27 cellular contexts compared by ENCODE assay signal in the genomic region with DNA sequence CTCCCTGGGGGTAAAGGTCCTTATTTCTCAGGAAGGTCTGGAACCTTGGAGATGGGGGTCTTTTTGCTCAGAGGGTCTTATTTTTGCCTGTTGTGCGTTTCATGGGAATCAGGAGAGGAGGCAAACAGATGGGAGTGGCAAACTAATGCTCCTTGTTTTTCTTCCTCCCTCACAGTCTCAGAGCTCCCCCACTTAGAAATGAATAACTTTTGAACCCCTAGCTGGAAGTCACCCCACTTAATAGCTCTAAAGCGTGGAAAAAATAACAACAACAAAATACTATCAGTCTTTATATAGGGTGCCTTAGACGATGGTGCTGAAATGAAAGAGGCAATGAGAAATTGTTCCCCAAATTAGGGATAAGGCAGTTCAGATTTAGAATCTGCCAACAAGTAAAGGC.
"Had no signal": no experiment of that assay in that cellular context is flagged by ENCODE, and none has a peak within 500 bp of the region (broad histone marks: within the 10 kb centered on the region; RNA-seq: fewer than 3 reads in every experiment).

No MANE protein-coding gene starts in this region.

- FAIRE-seq: bronchial epithelial cell, pancreas had no signal

- ATAC-seq: activated CD4-positive, CD25-positive, alpha-beta regulatory T cell treated with anti-CD3 and anti-CD28 coated beads, Interleukin-2, amount 50 U/mL, for 24 hours; foreskin keratinocyte; heart right ventricle; naive thymus-derived CD4-positive, alpha-beta T cell; pancreas; stimulated activated memory B cell treated with anti-CD40 and anti-IgM and Interleukin-4, amounts not matched to agents 10 μg/mL and 1 μg/mL and 100 μg/mL, for 72 hours; T-helper 17 cell had no signal

- DNase-seq: activated CD4-positive, alpha-beta T cell treated with anti-CD3 and anti-CD28 coated beads for 48 hours; activated CD4-positive, alpha-beta T cell treated with anti-CD3 and anti-CD28 coated beads, Interleukin-2, amount 50 U/mL, for 48 hours; activated CD8-positive, alpha-beta memory T cell treated with anti-CD3 and anti-CD28 coated beads for 24 hours; activated gamma-delta T cell; activated naive CD4-positive, alpha-beta T cell treated with anti-CD3 and anti-CD28 coated beads, Interleukin-2, amount 50 U/mL, for 16 hours; activated T-cell treated with anti-CD3 and anti-CD28 coated beads, Interleukin-2, amount 50 U/mL, for 1 hour; amygdala; endodermal cell; foreskin keratinocyte; heart right ventricle; islet precursor cell; midbrain; naive thymus-derived CD4-positive, alpha-beta T cell; pancreas; sigmoid colon; stimulated activated CD4-positive, alpha-beta T cell treated with anti-CD3 and anti-CD28 coated beads, Interleukin-1b, Interleukin-23, amount 100 ng/mL, for 48 hours; stimulated activated CD4-positive, alpha-beta T cell treated with anti-CD3 and anti-CD28 coated beads, Interleukin-4, amount 100 ng/mL, for 4 hours; stimulated activated CD8-positive, alpha-beta memory T cell treated with anti-CD3 and anti-CD28 coated beads, Interleukin-4, amount 100 ng/mL, for 48 hours; stomach; T-helper 17 cell; T1000; thyroid gland; upper lobe of left lung; WERI-Rb-1 had no signal
